Comparison of ENCODE assay signal across 22 cellular contexts in the genomic region with DNA sequence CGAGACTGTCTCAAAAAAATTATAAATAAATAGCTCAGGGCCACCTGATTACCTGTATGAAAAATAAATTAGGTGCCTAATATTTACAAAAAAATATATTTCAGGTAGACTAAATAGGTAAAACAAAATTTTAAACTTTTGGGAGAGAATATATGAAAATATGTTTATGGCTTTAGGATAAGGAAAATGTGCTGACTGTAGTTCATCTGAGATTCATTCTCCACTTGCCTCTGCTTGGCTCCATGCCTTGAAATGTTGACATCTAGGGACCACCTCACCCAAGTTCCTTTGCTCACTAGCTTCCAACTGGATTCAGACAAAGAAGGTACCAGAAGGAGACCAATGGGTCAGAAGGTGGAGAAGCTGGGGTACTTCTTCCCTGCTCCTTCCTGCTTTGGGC. TPM values are rescaled to one million over a fixed set of nuclear protein-coding genes. Genes with fewer than 3 reads are reported as not detected.
DNase-seq lines count a peak whose midpoint lies in the region; ATAC-seq, FAIRE-seq and TF ChIP-seq lines count a peak whose summit lies in the region.
"Had no signal": no experiment of that assay in that cellular context is flagged by ENCODE, and none has a peak within 500 bp of the region (broad histone marks: within the 10 kb centered on the region; RNA-seq: fewer than 3 reads in every experiment).

No MANE protein-coding gene starts in this region.

- H3K4me1 Mint-ChIP-seq in stimulated activated naive CD8-positive, alpha-beta T cell treated with anti-CD3 and anti-CD28 coated beads, Interleukin-15, Interleukin-2, amounts not matched to agents 100 ng/mL and 50 ng/mL, for 24 hours (ENCODE audit: low read depth): peaks cover 51% of the 10 kb centered on the region
- H3K4me1 Mint-ChIP-seq in stimulated activated naive CD8-positive, alpha-beta T cell treated with anti-CD3 and anti-CD28 coated beads, Interleukin-15, amount 100 ng/mL, for 72 hours: peaks cover 44% of the 10 kb centered on the region
- peaks cover 57 to 67% (median 62%) of the 10 kb centered on the region in 3 donors for H3K4me1 Mint-ChIP-seq in IgD-negative memory B cell

- H3K4me2 ChIP-seq in K562 (ENCODE audit: insufficient read depth, low read length): no peak overlapping the region
- H3K4me2 ChIP-seq: PC-9 had no signal

- no peak overlapping the region for H3K4me3 ChIP-seq in K562
- H3K4me3 ChIP-seq in dorsolateral prefrontal cortex: no peak overlapping the region
- H3K4me3 ChIP-seq in ascending aorta: no peak overlapping the region
- H3K4me3 ChIP-seq: GM12878, HAP-1, PC-9, SJCRH30 had no signal

- DNase-seq in stimulated activated naive CD8-positive, alpha-beta T cell treated with anti-CD3 and anti-CD28 coated beads, Interleukin-15, amount 100 ng/mL, for 72 hours: no peak
- DNase-seq in K562 (ENCODE audit: extremely low read depth in 1 of 4, low spot score in 3 of 4): no peak
- DNase-seq in dorsolateral prefrontal cortex: no peak
- DNase-seq in putamen (ENCODE audit: low spot score): no peak
- no peak for DNase-seq in ascending aorta (ENCODE audit: low spot score in 2 of 2)
- DNase-seq: BE2C, DND-41, GDM1, KBM-7, NCI-H1436, NCI-H2029 treated with DMSO at 0.1 percent for 48 hours, NCI-H2171 treated with DMSO at 0.1 percent for 48 hours, NCI-H774, PC-9, SJCRH30 had no signal

- no peaks in the 10 kb centered on the region; a peak in 2 of 5 replicates for H3K4me1 ChIP-seq in K562 (replicated peaks in 1 of 2; ENCODE audit: control insufficient read depth in 2 of 2, insufficient read depth in 2 of 2, low read length in 2 of 2)
- H3K4me1 ChIP-seq in ascending aorta: peaks cover 0 to 3% of the 10 kb centered on the region in 2 donors
- H3K4me1 ChIP-seq: BE2C had no signal

- H3K9me3 ChIP-seq in K562 (replicated peaks; ENCODE audit: control insufficient read depth, insufficient read depth, low read depth, low read length): no peaks in the 10 kb centered on the region
- no peaks in the 10 kb centered on the region for H3K9me3 ChIP-seq in ascending aorta
- H3K9me3 ChIP-seq: BE2C, HAP-1, SJCRH30 had no signal

- H3K79me2 ChIP-seq in K562 (ENCODE audit: control insufficient read depth, insufficient read depth, low read length): no peaks in the 10 kb centered on the region

- no peak overlapping the region for H2AFZ ChIP-seq in K562 (ENCODE audit: low read depth, low read length)
- H2AFZ ChIP-seq: PC-9 had no signal

- H3K36me3 ChIP-seq in K562 (ENCODE audit: control insufficient read depth, insufficient read depth, low read length) (no peaks in the 10 kb centered on the region), ascending aorta (no peaks in the 10 kb centered on the region)
- H3K36me3 ChIP-seq: BE2C, HAP-1, SJCRH30 had no signal

- no TSS peak for BruUV-seq in K562 (replicated peaks; lab: Mats Ljungman, UMichigan)

- no peaks in the 10 kb centered on the region for H3K9me3 Mint-ChIP-seq in stimulated activated naive CD8-positive, alpha-beta T cell treated with anti-CD3 and anti-CD28 coated beads, Interleukin-15, Interleukin-2, amounts not matched to agents 100 ng/mL and 50 ng/mL, for 24 hours
- no peaks in the 10 kb centered on the region for H3K9me3 Mint-ChIP-seq in stimulated activated naive CD8-positive, alpha-beta T cell treated with anti-CD3 and anti-CD28 coated beads, Interleukin-15, amount 100 ng/mL, for 72 hours
- no peaks in the 10 kb centered on the region for H3K9me3 Mint-ChIP-seq in IgD-negative memory B cell

- H3K27ac ChIP-seq in K562 (ENCODE audit: extremely low read depth, low read depth, low read length): no peak overlapping the region
- H3K27ac ChIP-seq in dorsolateral prefrontal cortex: no peak overlapping the region
- no peak overlapping the region for H3K27ac ChIP-seq in ascending aorta
- H3K27ac ChIP-seq: PC-9, SJCRH30 had no signal

- POLR2A ChIA-PET in K562 (lab: Yijun Ruan, JAX): interaction anchor here (0.7 to 3.7 kb wide), 6 partner anchors 8 to 77 kb away, joined by 3 to 39 read pairs (median 4); partner anchors contain the start of gene SERTAD2

- TF ChIP-seq CTCF in K562 (IDR thresholded peaks at IDR 0.05 in 2 of 3, conservative IDR thresholded peaks at IDR 0.05 in 1 of 3; ENCODE audit: insufficient read depth in 2 of 3, low read depth in 1 of 3, low read length in 3 of 3) (no peak), dorsolateral prefrontal cortex (IDR thresholded peaks at IDR 0.05 in 54 of 56, conservative IDR thresholded peaks at IDR 0.05 in 2 of 56; ENCODE audit: low read depth in 1 of 56, partially characterized antibody in 56 of 56) (no peak), ascending aorta (IDR thresholded peaks at IDR 0.05) (no peak)

- intact Hi-C loops in K562 (cut with micrococcal nuclease) (no loop called here), dorsolateral prefrontal cortex (cut with DNase I) (no loop called here), ascending aorta (cut with DNase I) (no loop called here)

- CTCF ChIA-PET in K562 (lab: Yijun Ruan, JAX; ENCODE audit: low intra/inter-chr PET ratio): no interaction called here

- H3K9ac ChIP-seq in K562 (ENCODE audit: insufficient read depth in 1 of 2, low read depth in 2 of 2, low read length in 2 of 2): no peak overlapping the region

- no peaks in the 10 kb centered on the region for H3K27me3 ChIP-seq in K562 (ENCODE audit: control insufficient read depth in 2 of 2, insufficient read depth in 2 of 2, low read length in 2 of 2)
- no peaks in the 10 kb centered on the region for H3K27me3 ChIP-seq in dorsolateral prefrontal cortex
- H3K27me3 ChIP-seq in ascending aorta: no peaks in the 10 kb centered on the region
- H3K27me3 ChIP-seq: BE2C, SJCRH30 had no signal

- H3K4me3 Mint-ChIP-seq in stimulated activated naive CD8-positive, alpha-beta T cell treated with anti-CD3 and anti-CD28 coated beads, Interleukin-15, Interleukin-2, amounts not matched to agents 100 ng/mL and 50 ng/mL, for 24 hours: no peak overlapping the region
- H3K4me3 Mint-ChIP-seq in stimulated activated naive CD8-positive, alpha-beta T cell treated with anti-CD3 and anti-CD28 coated beads, Interleukin-15, amount 100 ng/mL, for 72 hours: no peak overlapping the region
- H3K4me3 Mint-ChIP-seq in IgD-negative memory B cell: peak overlapping the region in 1 of 4 donors; percentile 3

- no peak for TF ChIP-seq POLR2A in K562 (conservative IDR thresholded peaks at IDR 0.05)

- no peak for TF ChIP-seq RAD21 in K562 (CRISPR knock-in tag; conservative IDR thresholded peaks at IDR 0.05 in 1 of 2, IDR thresholded peaks at IDR 0.05 in 1 of 2)

- H3K9me1 ChIP-seq in K562 (ENCODE audit: control insufficient read depth, insufficient read depth, low read length): no peaks in the 10 kb centered on the region

- no peaks in the 10 kb centered on the region for H3K27me3 Mint-ChIP-seq in stimulated activated naive CD8-positive, alpha-beta T cell treated with anti-CD3 and anti-CD28 coated beads, Interleukin-15, Interleukin-2, amounts not matched to agents 100 ng/mL and 50 ng/mL, for 24 hours
- no peaks in the 10 kb centered on the region for H3K27me3 Mint-ChIP-seq in stimulated activated naive CD8-positive, alpha-beta T cell treated with anti-CD3 and anti-CD28 coated beads, Interleukin-15, amount 100 ng/mL, for 72 hours
- H3K27me3 Mint-ChIP-seq in IgD-negative memory B cell: no peaks in the 10 kb centered on the region

- no peak for ATAC-seq in stimulated activated naive CD8-positive, alpha-beta T cell treated with anti-CD3 and anti-CD28 coated beads, Interleukin-15, amount 100 ng/mL, for 72 hours
- ATAC-seq in K562 (no peak), GM21528 (IDR thresholded peaks at IDR 0.05; ENCODE audit: low FRiP score, unreplicated experiment) (no peak)
- ATAC-seq: GM12878 had no signal

- 92% methylated on average over 1 of the region's 1 CpG for WGBS in K562 (ENCODE audit: insufficient coverage, low coverage, missing lambda C conversion rate)

- peak overlapping the region; percentile 78 for H3K27ac Mint-ChIP-seq in stimulated activated naive CD8-positive, alpha-beta T cell treated with anti-CD3 and anti-CD28 coated beads, Interleukin-15, Interleukin-2, amounts not matched to agents 100 ng/mL and 50 ng/mL, for 24 hours
- H3K27ac Mint-ChIP-seq in stimulated activated naive CD8-positive, alpha-beta T cell treated with anti-CD3 and anti-CD28 coated beads, Interleukin-15, amount 100 ng/mL, for 72 hours: no peak overlapping the region
- H3K27ac Mint-ChIP-seq in IgD-negative memory B cell: peak overlapping the region in 2 of 3 donors; percentile 38 to 39

- in situ Hi-C loops in K562 (cut with MboI): no loop called here

- FAIRE-seq in K562 (lab: Jason Lieb, UNC): no peak
- FAIRE-seq: GM12878, GM18507, HTR-8/SVneo had no signal

- H4K20me1 ChIP-seq in K562 (replicated peaks; ENCODE audit: control insufficient read depth, insufficient read depth, low read length): no peaks in the 10 kb centered on the region

- peaks cover 3% of the 10 kb centered on the region for H3K36me3 Mint-ChIP-seq in stimulated activated naive CD8-positive, alpha-beta T cell treated with anti-CD3 and anti-CD28 coated beads, Interleukin-15, Interleukin-2, amounts not matched to agents 100 ng/mL and 50 ng/mL, for 24 hours (ENCODE audit: low read depth)
- H3K36me3 Mint-ChIP-seq in IgD-negative memory B cell: peaks cover 7% of the 10 kb centered on the region

- TF ChIP-seq EP300 in K562 (IDR thresholded peaks at IDR 0.05; ENCODE audit: low read length): no peak

TF ChIP-seq in K562, 482 proteins besides CTCF, POLR2A, EP300 and RAD21 (continues in another document):
- peak; percentile 48; the same call in 1 of the 2 replicates for TF ChIP-seq ZNF316 (IDR thresholded peaks at IDR 0.05)
- peak; percentile 15; the same call in 1 of the 2 replicates for TF ChIP-seq C11orf30 (IDR thresholded peaks at IDR 0.05; ENCODE audit: low read depth)

RNA-seq across cellular contexts. Expression of gene SERTAD2, which starts 9.7 kb away (rescaled TPM):
- polyA plus RNA-seq in IgD-negative memory B cell: 14.6 TPM
- 9.0 and 18.6 TPM in 2 replicates for total RNA-seq in K562 (2011; cell fraction: chromatin; rRNA removed; ENCODE audit: low replicate concordance)
- total RNA-seq in K562 (2011; cell fraction: nucleolus; rRNA removed): 8.2 and 9.5 TPM in 2 replicates
- 17.8 and 37.0 TPM in 2 replicates for total RNA-seq in K562 (2011; cell fraction: nucleoplasm; rRNA removed)
- 5.3 and 5.9 TPM in 2 replicates for total RNA-seq in K562 (2014; rRNA removed)
- total RNA-seq in K562 (2014; rRNA removed; fragmentation: Illumina TruSeq; extraction: Trizol): 5.7 and 6.1 TPM in 2 replicates
- total RNA-seq in K562 (2015; rRNA removed; fragmentation: Illumina TruSeq; extraction: Trizol): 6.5 and 7.1 TPM in 2 replicates
- total RNA-seq in K562 (2021): 11.3 and 11.6 TPM in 2 replicates
- polyA plus RNA-seq in K562 (2011; rRNA removed): 5.9 and 6.6 TPM in 2 replicates
- polyA plus RNA-seq in K562 (2011; cell fraction: cytosol; rRNA removed): 6.1 and 8.2 TPM in 2 replicates
- 5.4 and 7.0 TPM in 2 replicates for polyA plus RNA-seq in K562 (2011; cell fraction: nucleus; rRNA removed)
- polyA plus RNA-seq in K562 (2012): 10.7 and 11.1 TPM in 2 replicates
- polyA plus RNA-seq in K562 (2014; fragmentation: Illumina TruSeq; extraction: Trizol): 9.4 and 12.5 TPM in 2 replicates
- 1 to 10 TPM; 3.0 to 3.4 TPM for polyA plus RNA-seq in K562 (2014; fragmentation: Nextera tagmentation; extraction: Ambion mirVana)
- 6.3 and 7.5 TPM in 2 replicates for polyA plus RNA-seq in K562 (2014; rRNA removed)
- polyA minus RNA-seq in K562 (2011; rRNA and poly(A)+ RNA removed): 11.4 and 12.5 TPM in 2 replicates
- 5.9 and 8.6 TPM in 2 replicates for polyA minus RNA-seq in K562 (2011; cell fraction: cytosol; rRNA and poly(A)+ RNA removed)
- 7.7 and 10.0 TPM in 2 replicates for polyA minus RNA-seq in K562 (2011; cell fraction: nucleus; rRNA and poly(A)+ RNA removed)
- 10 to 100 TPM in 116 of 120 experiments, 1 to 10 TPM in 4; 7.8 to 24.8 (median 13.4) TPM for total RNA-seq in dorsolateral prefrontal cortex
- 8.7 TPM for total RNA-seq in ascending aorta

Comparison
In these comparisons a context has a peak if more than half of its experiments do, and no peak if none do; other contexts are left out.
1. H3K27ac Mint-ChIP-seq: peak in stimulated activated naive CD8-positive, alpha-beta T cell treated with anti-CD3 and anti-CD28 coated beads, Interleukin-15, Interleukin-2, amounts not matched to agents 100 ng/mL and 50 ng/mL, for 24 hours (single experiment) and IgD-negative memory B cell (2 of 3); none in stimulated activated naive CD8-positive, alpha-beta T cell treated with anti-CD3 and anti-CD28 coated beads, Interleukin-15, amount 100 ng/mL, for 72 hours (0 of 2).